ENCODE assay signal across 24 cellular contexts in genomic region chr15:99605990-99606389, GRCh38. TPM values are rescaled to one million over a fixed set of nuclear protein-coding genes. Genes with fewer than 3 reads are reported as not detected.
DNase-seq lines count a peak whose midpoint lies in the region; ATAC-seq, FAIRE-seq and TF ChIP-seq lines count a peak whose summit lies in the region.
"Had no signal": no experiment of that assay in that cellular context is flagged by ENCODE, and none has a peak within 500 bp of the region (broad histone marks: within the 10 kb centered on the region; RNA-seq: fewer than 3 reads in every experiment).

No MANE protein-coding gene starts in this region.

- H3K4me3 ChIP-seq in left lung (no peak overlapping the region), HAP-1 (no peak overlapping the region)
- H3K4me3 ChIP-seq: ascending aorta, spleen, upper lobe of left lung had no signal

- CTCF ChIA-PET in activated CD4-positive, alpha-beta T cell treated with anti-CD3 and anti-CD28 coated beads for 36 hours (lab: Charles Lee): interaction anchor here (2.0 kb wide), 1 partner anchor 98 kb away, joined by 8 read pairs; no protein-coding TSS in a partner anchor

- H3K9me3 ChIP-seq in left lung (no peaks in the 10 kb centered on the region), HAP-1 (no peaks in the 10 kb centered on the region)
- H3K9me3 ChIP-seq: ascending aorta, spleen, upper lobe of left lung had no signal

- in situ Hi-C loops in HAP-1 (cut with MboI; ENCODE audit: low sequenced_read_pairs): no loop called here

- H3K4me1 ChIP-seq in left lung (peaks cover 0 to 32% of the 10 kb centered on the region in 2 donors), HAP-1 (peaks cover 13% of the 10 kb centered on the region)

- intact Hi-C loops in activated CD4-positive, alpha-beta T cell treated with anti-CD3 and anti-CD28 coated beads for 36 hours (cut with DNase I, micrococcal nuclease): no loop called here
- intact Hi-C loops in left lung (cut with DNase I): no loop called here

- peak overlapping the region in 1 of 2 donors; percentile 18 for H3K27ac ChIP-seq in left lung
- H3K27ac ChIP-seq: 22Rv1 had no signal

- H3K27me3 ChIP-seq in left lung: no peaks in the 10 kb centered on the region
- H3K27me3 ChIP-seq in HAP-1 (ENCODE audit: low read depth): no peaks in the 10 kb centered on the region
- H3K27me3 ChIP-seq: ascending aorta, spleen, upper lobe of left lung had no signal

- H3K4me1 Mint-ChIP-seq in activated CD4-positive, alpha-beta T cell treated with anti-CD3 and anti-CD28 coated beads for 36 hours: peaks cover 49% of the 10 kb centered on the region
- peaks cover 71% of the 10 kb centered on the region for H3K4me1 Mint-ChIP-seq in activated naive CD8-positive, alpha-beta T cell treated with anti-CD3 and anti-CD28 coated beads, Interleukin-2, amount 50 U/mL, for 24 hours

- POLR2A ChIA-PET in activated CD4-positive, alpha-beta T cell treated with anti-CD3 and anti-CD28 coated beads for 36 hours (lab: Charles Lee): interaction anchor here (0.6 kb wide), 1 partner anchor 33 kb away, joined by 6 read pairs; no protein-coding TSS in a partner anchor

- ATAC-seq in activated CD4-positive, alpha-beta T cell treated with anti-CD3 and anti-CD28 coated beads for 36 hours: peak; percentile 27
- ATAC-seq in activated naive CD8-positive, alpha-beta T cell treated with anti-CD3 and anti-CD28 coated beads, Interleukin-2, amount 50 U/mL, for 24 hours: peak; percentile 63
- ATAC-seq in left lung (peak; percentile 18), HG03097 (IDR thresholded peaks at IDR 0.05; ENCODE audit: low FRiP score, unreplicated experiment) (no peak)
- ATAC-seq: T-cell had no signal

- H3K36me3 ChIP-seq in left lung: peaks cover 0 to 3% of the 10 kb centered on the region in 2 donors
- no peaks in the 10 kb centered on the region for H3K36me3 ChIP-seq in HAP-1 (replicated peaks)

- H3K9me3 Mint-ChIP-seq in activated CD4-positive, alpha-beta T cell treated with anti-CD3 and anti-CD28 coated beads for 36 hours (ENCODE audit: low read depth): no peaks in the 10 kb centered on the region
- peaks cover 3% of the 10 kb centered on the region for H3K9me3 Mint-ChIP-seq in activated naive CD8-positive, alpha-beta T cell treated with anti-CD3 and anti-CD28 coated beads, Interleukin-2, amount 50 U/mL, for 24 hours
- H3K9me3 Mint-ChIP-seq: T-cell had no signal

- H3K36me3 Mint-ChIP-seq in activated CD4-positive, alpha-beta T cell treated with anti-CD3 and anti-CD28 coated beads for 36 hours (ENCODE audit: low read depth): peaks cover 27% of the 10 kb centered on the region
- H3K36me3 Mint-ChIP-seq in activated naive CD8-positive, alpha-beta T cell treated with anti-CD3 and anti-CD28 coated beads, Interleukin-2, amount 50 U/mL, for 24 hours (ENCODE audit: low read depth): peaks cover 41% of the 10 kb centered on the region

- H3K27me3 Mint-ChIP-seq in activated CD4-positive, alpha-beta T cell treated with anti-CD3 and anti-CD28 coated beads for 36 hours: no peaks in the 10 kb centered on the region
- H3K27me3 Mint-ChIP-seq in activated naive CD8-positive, alpha-beta T cell treated with anti-CD3 and anti-CD28 coated beads, Interleukin-2, amount 50 U/mL, for 24 hours: no peaks in the 10 kb centered on the region
- H3K27me3 Mint-ChIP-seq: T-cell had no signal

- FAIRE-seq in GM19239 (lab: Jason Lieb, UNC): peak; percentile 66

- peak overlapping the region; percentile 63 for H3K27ac Mint-ChIP-seq in activated CD4-positive, alpha-beta T cell treated with anti-CD3 and anti-CD28 coated beads for 36 hours
- H3K27ac Mint-ChIP-seq in activated naive CD8-positive, alpha-beta T cell treated with anti-CD3 and anti-CD28 coated beads, Interleukin-2, amount 50 U/mL, for 24 hours: peak overlapping the region; percentile 86
- H3K27ac Mint-ChIP-seq: T-cell had no signal

- H3K4me3 Mint-ChIP-seq in activated CD4-positive, alpha-beta T cell treated with anti-CD3 and anti-CD28 coated beads for 36 hours: no peak overlapping the region
- H3K4me3 Mint-ChIP-seq in activated naive CD8-positive, alpha-beta T cell treated with anti-CD3 and anti-CD28 coated beads, Interleukin-2, amount 50 U/mL, for 24 hours: peak overlapping the region; percentile 23
- H3K4me3 Mint-ChIP-seq: T-cell had no signal

- DNase-seq in activated CD4-positive, alpha-beta T cell treated with anti-CD3 and anti-CD28 coated beads for 36 hours: no peak
- no peak for DNase-seq in activated CD4-positive, alpha-beta T cell treated with anti-CD3 and anti-CD28 coated beads for 4 hours
- DNase-seq in GM19239 (ENCODE audit: insufficient read length, low spot score) (no peak), left lung (no peak), HAP-1 (ENCODE audit: low spot score in 2 of 2) (no peak), SIG-M5 treated with dmso at 0.1 percent for 504 hours (lab: John Stamatoyannopoulos, UW; ENCODE audit: unreplicated experiment) (no peak)
- DNase-seq in activated naive CD8-positive, alpha-beta T cell treated with anti-CD3 and anti-CD28 coated beads, Interleukin-2, amount 50 U/mL, for 24 hours: no peak
- DNase-seq: activated CD8-positive, alpha-beta memory T cell treated with anti-CD3 and anti-CD28 coated beads, Interleukin-2, amount 50 U/mL, for 48 hours; activated naive CD4-positive, alpha-beta T cell; GF-D8; kidney glomerular epithelial cell; NCI-H1048; NCI-H187 treated with DMSO at 0.1 percent for 48 hours; NCI-H2227 treated with DMSO at 0.1 percent for 48 hours; occipital lobe; retina; SIG-M5; stimulated activated CD4-positive, alpha-beta T cell treated with anti-CD3 and anti-CD28 coated beads, Interleukin-4, amount 100 ng/mL, for 24 hours; T-cell had no signal

- no peak for TF ChIP-seq CTCF in left lung (IDR thresholded peaks at IDR 0.05)

RNA-seq across cellular contexts. Expression of gene MEF2A, which starts 40.2 kb away (rescaled TPM):
- 10 to 100 TPM; 16.5 to 20.9 TPM for total RNA-seq in activated CD4-positive, alpha-beta T cell treated with anti-CD3 and anti-CD28 coated beads for 36 hours
- 10 to 100 TPM; 56.1 to 68.1 TPM for total RNA-seq in left lung
